In genomic region chr7:102813256-102814024, GRCh38 we compare ENCODE assay signal across 1 cellular context.
TF ChIP-seq lines count a peak whose summit lies in the region.

No MANE protein-coding gene starts in this region.

TF ChIP-seq in WTC11, 78 proteins besides CTCF, POLR2A, EP300 and RAD21:
- TF ChIP-seq, protein P1, sequence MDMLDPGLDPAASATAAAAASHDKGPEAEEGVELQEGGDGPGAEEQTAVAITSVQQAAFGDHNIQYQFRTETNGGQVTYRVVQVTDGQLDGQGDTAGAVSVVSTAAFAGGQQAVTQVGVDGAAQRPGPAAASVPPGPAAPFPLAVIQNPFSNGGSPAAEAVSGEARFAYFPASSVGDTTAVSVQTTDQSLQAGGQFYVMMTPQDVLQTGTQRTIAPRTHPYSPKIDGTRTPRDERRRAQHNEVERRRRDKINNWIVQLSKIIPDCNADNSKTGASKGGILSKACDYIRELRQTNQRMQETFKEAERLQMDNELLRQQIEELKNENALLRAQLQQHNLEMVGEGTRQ (CRISPR knock-in tag; IDR thresholded peaks at IDR 0.05) = no peak
- TF ChIP-seq AR (CRISPR knock-in tag; IDR thresholded peaks at IDR 0.05) (no peak), ZNF263 (CRISPR knock-in tag; IDR thresholded peaks at IDR 0.05; ENCODE audit: low read depth) (no peak), JUN (CRISPR knock-in tag; IDR thresholded peaks at IDR 0.05) (no peak), ATF6 (CRISPR knock-in tag; IDR thresholded peaks at IDR 0.05) (no peak), ZBTB21 (CRISPR knock-in tag; IDR thresholded peaks at IDR 0.05; ENCODE audit: borderline replicate concordance) (no peak), FOXK1 (CRISPR knock-in tag; IDR thresholded peaks at IDR 0.05) (no peak), NFATC4 (CRISPR knock-in tag; IDR thresholded peaks at IDR 0.05) (no peak), E2F5 (CRISPR knock-in tag; IDR thresholded peaks at IDR 0.05) (no peak), MLX (CRISPR knock-in tag; IDR thresholded peaks at IDR 0.05) (no peak)
- TF ChIP-seq, protein P2, sequence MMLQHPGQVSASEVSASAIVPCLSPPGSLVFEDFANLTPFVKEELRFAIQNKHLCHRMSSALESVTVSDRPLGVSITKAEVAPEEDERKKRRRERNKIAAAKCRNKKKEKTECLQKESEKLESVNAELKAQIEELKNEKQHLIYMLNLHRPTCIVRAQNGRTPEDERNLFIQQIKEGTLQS (CRISPR knock-in tag; conservative IDR thresholded peaks at IDR 0.05) = no peak
- TF ChIP-seq, protein P3, sequence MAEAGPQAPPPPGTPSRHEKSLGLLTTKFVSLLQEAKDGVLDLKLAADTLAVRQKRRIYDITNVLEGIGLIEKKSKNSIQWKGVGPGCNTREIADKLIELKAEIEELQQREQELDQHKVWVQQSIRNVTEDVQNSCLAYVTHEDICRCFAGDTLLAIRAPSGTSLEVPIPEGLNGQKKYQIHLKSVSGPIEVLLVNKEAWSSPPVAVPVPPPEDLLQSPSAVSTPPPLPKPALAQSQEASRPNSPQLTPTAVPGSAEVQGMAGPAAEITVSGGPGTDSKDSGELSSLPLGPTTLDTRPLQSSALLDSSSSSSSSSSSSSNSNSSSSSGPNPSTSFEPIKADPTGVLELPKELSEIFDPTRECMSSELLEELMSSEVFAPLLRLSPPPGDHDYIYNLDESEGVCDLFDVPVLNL (CRISPR knock-in tag; IDR thresholded peaks at IDR 0.05; ENCODE audit: borderline replicate concordance, low read depth) = no peak
- TF ChIP-seq, protein P4, sequence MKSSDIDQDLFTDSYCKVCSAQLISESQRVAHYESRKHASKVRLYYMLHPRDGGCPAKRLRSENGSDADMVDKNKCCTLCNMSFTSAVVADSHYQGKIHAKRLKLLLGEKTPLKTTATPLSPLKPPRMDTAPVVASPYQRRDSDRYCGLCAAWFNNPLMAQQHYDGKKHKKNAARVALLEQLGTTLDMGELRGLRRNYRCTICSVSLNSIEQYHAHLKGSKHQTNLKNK (CRISPR knock-in tag; IDR thresholded peaks at IDR 0.05) = no peak
